Comparison of ENCODE assay signal across 18 cellular contexts in the genomic region with DNA sequence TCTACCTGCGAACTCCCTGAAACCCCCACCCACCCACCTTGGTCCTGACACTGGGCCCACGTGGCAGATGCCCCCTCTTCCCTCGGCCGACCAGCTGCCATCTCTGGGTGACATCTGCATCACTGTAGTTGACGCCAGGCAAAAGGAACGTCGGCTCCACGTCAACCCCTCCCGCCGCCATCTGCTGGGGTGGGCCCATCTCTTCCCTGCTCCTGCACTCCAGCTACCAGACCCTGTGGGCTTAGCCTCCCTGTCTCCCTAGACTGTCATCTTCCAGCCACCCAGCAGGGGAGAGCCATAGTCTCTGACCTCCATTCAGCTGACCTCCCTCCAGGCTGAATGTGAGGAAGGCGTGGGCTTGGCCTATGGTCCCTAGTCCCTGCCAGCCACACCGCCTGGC.
"Had no signal": no experiment of that assay in that cellular context is flagged by ENCODE, and none has a peak within 500 bp of the region (broad histone marks: within the 10 kb centered on the region; RNA-seq: fewer than 3 reads in every experiment).

No MANE protein-coding gene starts in this region.

- H3K36me3 ChIP-seq: pancreas, transverse colon had no signal

- H3K9me3 Mint-ChIP-seq: activated CD4-positive, alpha-beta memory T cell treated with anti-CD3 and anti-CD28 coated beads, Interleukin-2, amount 10 ng/mL, durations not matched to agents 7 days and 5 days; activated naive CD8-positive, alpha-beta T cell treated with anti-CD3 and anti-CD28 coated beads for 36 hours; nephron; stimulated activated memory B cell treated with anti-CD40 and anti-IgM and Interleukin-4, amounts not matched to agents 10 μg/mL and 1 μg/mL and 100 μg/mL, for 72 hours had no signal

- H3K9me3 ChIP-seq: pancreas, transverse colon had no signal

- H3K4me1 ChIP-seq: pancreas, transverse colon had no signal

- H3K27ac Mint-ChIP-seq: activated CD4-positive, alpha-beta memory T cell treated with anti-CD3 and anti-CD28 coated beads, Interleukin-2, amount 10 ng/mL, durations not matched to agents 7 days and 5 days; activated CD4-positive, alpha-beta T cell treated with anti-CD3 and anti-CD28 coated beads for 36 hours; activated naive CD8-positive, alpha-beta T cell treated with anti-CD3 and anti-CD28 coated beads for 36 hours; stimulated activated memory B cell treated with anti-CD40 and anti-IgM and Interleukin-4, amounts not matched to agents 10 μg/mL and 1 μg/mL and 100 μg/mL, for 72 hours had no signal

- H3K27ac ChIP-seq: pancreas, transverse colon, VCaP had no signal

- DNase-seq: activated CD4-positive, alpha-beta memory T cell treated with anti-CD3 and anti-CD28 coated beads, Interleukin-2, amount 10 ng/mL, durations not matched to agents 7 days and 5 days; activated CD4-positive, alpha-beta T cell treated with anti-CD3 and anti-CD28 coated beads for 36 hours; activated effector memory CD4-positive, alpha-beta T cell treated with anti-CD3 and anti-CD28 coated beads, Interleukin-2, amount 50 U/mL, for 16 hours; activated naive CD8-positive, alpha-beta T cell treated with anti-CD3 and anti-CD28 coated beads for 36 hours; activated T-cell treated with anti-CD3 and anti-CD28 coated beads, Interleukin-2, amount 50 U/mL, for 48 hours; cortex of kidney; effector CD4-positive, alpha-beta T cell; foreskin fibroblast; kidney; left ventricle myocardium superior; mesendoderm; pancreas; T-helper 1 cell; transverse colon had no signal

- H3K4me1 Mint-ChIP-seq: activated CD4-positive, alpha-beta memory T cell treated with anti-CD3 and anti-CD28 coated beads, Interleukin-2, amount 10 ng/mL, durations not matched to agents 7 days and 5 days; activated CD4-positive, alpha-beta T cell treated with anti-CD3 and anti-CD28 coated beads for 36 hours; activated naive CD8-positive, alpha-beta T cell treated with anti-CD3 and anti-CD28 coated beads for 36 hours; stimulated activated memory B cell treated with anti-CD40 and anti-IgM and Interleukin-4, amounts not matched to agents 10 μg/mL and 1 μg/mL and 100 μg/mL, for 72 hours had no signal

- H3K27me3 Mint-ChIP-seq: activated CD4-positive, alpha-beta memory T cell treated with anti-CD3 and anti-CD28 coated beads, Interleukin-2, amount 10 ng/mL, durations not matched to agents 7 days and 5 days; activated CD4-positive, alpha-beta T cell treated with anti-CD3 and anti-CD28 coated beads for 36 hours; activated naive CD8-positive, alpha-beta T cell treated with anti-CD3 and anti-CD28 coated beads for 36 hours; stimulated activated memory B cell treated with anti-CD40 and anti-IgM and Interleukin-4, amounts not matched to agents 10 μg/mL and 1 μg/mL and 100 μg/mL, for 72 hours had no signal

- ATAC-seq: activated CD4-positive, alpha-beta T cell treated with anti-CD3 and anti-CD28 coated beads for 36 hours; left ventricle myocardium superior; pancreas; SK-N-SH treated with all-trans-retinoic acid at 6 μM for 48 hours; stimulated activated memory B cell treated with anti-CD40 and anti-IgM and Interleukin-4, amounts not matched to agents 10 μg/mL and 1 μg/mL and 100 μg/mL, for 72 hours had no signal

- H3K4me3 Mint-ChIP-seq: activated CD4-positive, alpha-beta memory T cell treated with anti-CD3 and anti-CD28 coated beads, Interleukin-2, amount 10 ng/mL, durations not matched to agents 7 days and 5 days; activated CD4-positive, alpha-beta T cell treated with anti-CD3 and anti-CD28 coated beads for 36 hours; activated naive CD8-positive, alpha-beta T cell treated with anti-CD3 and anti-CD28 coated beads for 36 hours; nephron; stimulated activated memory B cell treated with anti-CD40 and anti-IgM and Interleukin-4, amounts not matched to agents 10 μg/mL and 1 μg/mL and 100 μg/mL, for 72 hours had no signal

- H3K4me3 ChIP-seq: pancreas, transverse colon had no signal

- H3K27me3 ChIP-seq: pancreas, transverse colon had no signal
